In genomic region chr16:67229906-67230808, GRCh38 we compare ENCODE assay signal across 1 cellular context.
TF ChIP-seq lines count a peak whose summit lies in the region.

No MANE protein-coding gene starts in this region.

TF ChIP-seq in IMR-90, 13 proteins besides CTCF, POLR2A, EP300 and RAD21 (continued from another document):
- TF ChIP-seq FOS (IDR thresholded peaks at IDR 0.05; ENCODE audit: low read depth, low read length), result no peak
